1 cellular context compared by ENCODE assay signal in the genomic region with DNA sequence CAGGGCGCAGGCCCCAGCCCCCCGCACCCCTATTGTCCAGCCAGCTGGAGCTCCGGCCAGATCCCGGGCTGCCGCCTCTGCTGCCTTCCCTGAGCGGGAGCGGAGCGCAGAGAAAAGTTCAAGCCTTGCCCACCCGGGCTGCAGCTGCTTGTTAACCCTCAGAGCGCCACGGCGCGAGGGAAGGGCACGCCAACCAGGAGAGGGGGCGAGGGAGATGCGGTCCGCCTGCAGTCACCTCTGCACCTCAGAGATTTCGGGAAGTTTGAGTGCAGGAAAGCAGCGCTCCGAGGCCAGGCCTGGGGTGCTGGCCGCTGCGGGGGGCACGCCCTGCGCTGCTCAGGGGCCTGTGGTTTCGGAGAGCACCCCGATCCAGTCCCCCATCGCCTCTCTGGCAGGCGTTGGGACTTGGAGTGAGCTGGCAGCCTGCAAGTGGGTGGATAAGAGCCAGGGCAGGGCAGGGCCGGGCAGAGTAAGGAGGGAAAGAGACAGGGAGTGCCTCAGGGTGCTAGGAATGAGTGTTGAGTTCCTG.
TF ChIP-seq lines count a peak whose summit lies in the region.

No MANE protein-coding gene starts in this region.

TF ChIP-seq in H1, 55 proteins besides CTCF, POLR2A, EP300 and RAD21 (continued from another document):
- TF ChIP-seq ASH2L (IDR thresholded peaks at IDR 0.05; ENCODE audit: low read length) (peak; percentile 23), JUN (IDR thresholded peaks at IDR 0.05; ENCODE audit: low read depth, low read length) (no peak), NRF1 (IDR thresholded peaks at IDR 0.05; ENCODE audit: low read depth, low read length) (no peak)
